ENCODE assay signal across 26 cellular contexts in genomic region chr2:198697218-198697617, GRCh38.
DNase-seq lines count a peak whose midpoint lies in the region; ATAC-seq and FAIRE-seq lines count a peak whose summit lies in the region.
"Had no signal": no experiment of that assay in that cellular context is flagged by ENCODE, and none has a peak within 500 bp of the region (broad histone marks: within the 10 kb centered on the region; RNA-seq: fewer than 3 reads in every experiment).

No MANE protein-coding gene starts in this region.

- no peaks in the 10 kb centered on the region for H3K27me3 ChIP-seq in small intestine (ENCODE audit: control insufficient read depth in 2 of 2, insufficient read depth in 2 of 2, low read length in 2 of 2)

- H3K4me1 ChIP-seq in small intestine (ENCODE audit: control insufficient read depth in 2 of 2, insufficient read depth in 1 of 2, low read depth in 1 of 2, low read length in 1 of 2), result no peaks in the 10 kb centered on the region

- peak overlapping the region in 1 of 2 donors; percentile 25 for H3K27ac ChIP-seq in small intestine (ENCODE audit: low read depth in 1 of 2, low read length in 1 of 2)

- no peaks in the 10 kb centered on the region for H3K9me3 ChIP-seq in small intestine (ENCODE audit: control insufficient read depth, low read depth)

- no peaks in the 10 kb centered on the region for H3K36me3 ChIP-seq in small intestine (ENCODE audit: control insufficient read depth in 2 of 2, insufficient read depth in 2 of 2, low read length in 2 of 2)

- no peak overlapping the region for H3K4me3 ChIP-seq in small intestine (ENCODE audit: low read depth in 1 of 2, low read length in 2 of 2)
- H3K4me3 ChIP-seq: K562 had no signal

- ATAC-seq in left colon, result peak; percentile 75
- ATAC-seq in HG02642 (IDR thresholded peaks at IDR 0.05; ENCODE audit: poor library complexity, unreplicated experiment), result no peak
- ATAC-seq in GM19328 (IDR thresholded peaks at IDR 0.05; ENCODE audit: unreplicated experiment), result no peak
- ATAC-seq: HepG2, K562, Panc1 had no signal

- peak; percentile 11 for DNase-seq in HuH-7 (ENCODE audit: low spot score)
- DNase-seq in NCI-H345 treated with DMSO at 0.1 percent for 48 hours (lab: John Stamatoyannopoulos, UW; ENCODE audit: unreplicated experiment), result peak; percentile 44
- no peak for DNase-seq in left colon
- peak; percentile 62 for DNase-seq in small intestine
- no peak for DNase-seq in GDM1 (lab: John Stamatoyannopoulos, UW)
- no peak for DNase-seq in NCI-H1417 (lab: John Stamatoyannopoulos, UW)
- DNase-seq: C1 segment of cervical spinal cord; CD4-positive, alpha-beta memory T cell; COR-L47; DMS53; HCEC 1CT; Kasumi-1; NCI-H1048; NCI-H1417 treated with DMSO at 0.1 percent for 48 hours; NCI-H1694 treated with DMSO at 0.1 percent for 48 hours; NCI-H2171 treated with DMSO at 0.1 percent for 48 hours; NCI-H446; NCI-H524 treated with DMSO at 0.1 percent for 48 hours; NCI-H774; SHP77 treated with DMSO at 0.1 percent for 48 hours had no signal

- intact Hi-C loops in left colon (cut with DNase I, micrococcal nuclease), result no loop called here

- 12 to 63% (median 30%) methylated on average over 3 of the region's 3 CpGs for WGBS in small intestine, 3 donors

- FAIRE-seq in small intestine (lab: Jason Lieb, UNC), result no peak
- FAIRE-seq: H1, HepG2, K562 had no signal

Comparison
In these comparisons a context has a peak if more than half of its experiments do, and no peak if none do; other contexts are left out.
1. DNase-seq: peak in HuH-7 (single experiment), NCI-H345 treated with DMSO at 0.1 percent for 48 hours (single experiment) and small intestine (single experiment); none in left colon (0 of 2), GDM1 (single experiment) and NCI-H1417 (0 of 3).